In the genomic region with DNA sequence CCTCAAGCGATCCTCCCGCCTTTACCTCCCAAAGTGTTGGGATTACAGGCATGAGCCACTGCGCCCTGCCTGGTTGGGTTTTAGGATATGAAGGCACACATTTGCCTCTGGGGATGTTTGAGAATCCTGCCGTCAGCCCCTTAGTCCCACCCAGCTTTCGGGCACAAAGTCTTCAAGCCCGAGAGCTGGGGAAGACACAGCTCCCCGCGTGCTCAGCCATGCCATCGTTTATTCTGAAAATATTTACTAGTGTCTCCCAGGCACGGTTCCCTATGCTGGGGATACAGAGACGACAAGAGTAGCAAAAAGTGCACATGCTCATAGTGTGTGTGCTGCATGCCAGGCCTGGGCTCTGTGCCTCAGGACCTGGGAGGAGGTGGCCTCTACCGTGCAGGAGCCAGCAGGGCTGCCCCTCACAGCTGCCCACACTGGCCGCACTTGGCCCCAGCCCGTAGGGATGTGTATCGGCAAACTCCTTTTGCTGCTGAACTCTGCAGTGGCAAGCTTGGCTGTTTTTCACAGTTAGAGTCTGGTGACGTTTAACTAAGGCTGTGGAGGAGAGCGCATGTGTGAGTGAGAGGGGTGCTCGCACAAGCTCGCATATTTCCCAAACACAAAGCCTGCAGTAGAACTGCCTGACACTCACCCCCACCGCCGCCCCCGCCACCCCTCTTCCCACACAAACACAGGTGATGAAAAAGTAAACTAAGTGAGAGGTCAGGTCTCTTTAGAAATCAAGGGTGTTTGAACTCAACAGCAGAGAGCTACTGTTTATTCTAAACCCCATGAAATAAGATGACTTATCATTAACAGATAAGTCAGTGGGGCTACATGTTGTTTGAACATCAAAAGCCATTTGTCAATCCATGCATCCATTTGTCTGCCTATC, we compare ENCODE assay signal across 1 cellular context.
A peak's percentile ranks its signal among the peaks of the same experiment; 100 is the strongest.
TF ChIP-seq lines count a peak whose summit lies in the region.

No MANE protein-coding gene starts in this region.

TF ChIP-seq in HepG2, 621 proteins besides CTCF, POLR2A, EP300 and RAD21 (continued from another document and continues in another):
- TF ChIP-seq ZNF816 (CRISPR knock-in tag; IDR thresholded peaks at IDR 0.05; ENCODE audit: borderline replicate concordance) (no peak), ZC3H4 (CRISPR knock-in tag; IDR thresholded peaks at IDR 0.05; ENCODE audit: borderline replicate concordance) (no peak), FOXA3 (CRISPR knock-in tag; IDR thresholded peaks at IDR 0.05) (peak; percentile 45; the same call in 1 of the 2 replicates), ZNF12 (CRISPR knock-in tag; IDR thresholded peaks at IDR 0.05) (0 out of 2 replicates have a peak, but pooled peaks have one; percentile 21), KAT8 (CRISPR knock-in tag; IDR thresholded peaks at IDR 0.05) (peak; percentile 51; the same call in 1 of the 2 replicates), ZNF335 (CRISPR knock-in tag; IDR thresholded peaks at IDR 0.05) (no peak; the same call in 1 of the 2 replicates), RFX1 (IDR thresholded peaks at IDR 0.05) (no peak), DPF2 (CRISPR knock-in tag; IDR thresholded peaks at IDR 0.05; ENCODE audit: borderline replicate concordance, low read depth) (no peak), HOXA5 (CRISPR knock-in tag; IDR thresholded peaks at IDR 0.05) (0 out of 2 replicates have a peak, but pooled peaks have one; percentile 36), RBAK (CRISPR knock-in tag; IDR thresholded peaks at IDR 0.05) (peak; percentile 71), RBM39 (IDR thresholded peaks at IDR 0.05; ENCODE audit: low read depth, low read length, poor library complexity, severe bottlenecking) (peak; percentile 43), DR1 (CRISPR knock-in tag; IDR thresholded peaks at IDR 0.05) (peak; percentile 64; the same call in 1 of the 2 replicates), TMF1 (CRISPR knock-in tag; IDR thresholded peaks at IDR 0.05; ENCODE audit: low read depth) (0 out of 2 replicates have a peak, but pooled peaks have one; percentile 33), SYNCRIP (IDR thresholded peaks at IDR 0.05; ENCODE audit: insufficient read depth, low read depth, low read length) (no peak), DNMT3B (CRISPR knock-in tag; conservative IDR thresholded peaks at IDR 0.05) (no peak), CBFB (CRISPR knock-in tag; IDR thresholded peaks at IDR 0.05) (no peak; the same call in none of the 2 replicates), ATM (IDR thresholded peaks at IDR 0.05; ENCODE audit: borderline replicate concordance) (no peak), ZNF224 (CRISPR knock-in tag; IDR thresholded peaks at IDR 0.05) (peak; percentile 69; the same call in 1 of the 2 replicates), SALL1 (CRISPR knock-in tag; IDR thresholded peaks at IDR 0.05) (peak; percentile 83), ZNF383 (CRISPR knock-in tag; IDR thresholded peaks at IDR 0.05; ENCODE audit: borderline replicate concordance) (no peak), ZNF614 (CRISPR knock-in tag; IDR thresholded peaks at IDR 0.05; ENCODE audit: borderline replicate concordance) (peak; percentile 96), ATF7-NPFF (CRISPR knock-in tag; IDR thresholded peaks at IDR 0.05; ENCODE audit: low read depth) (peak; percentile 67; the same call in 1 of the 2 replicates), MTA1 (CRISPR knock-in tag; IDR thresholded peaks at IDR 0.05; ENCODE audit: borderline replicate concordance) (peak; percentile 73; the same call in 1 of the 2 replicates), IRF2 (CRISPR knock-in tag; IDR thresholded peaks at IDR 0.05) (0 out of 2 replicates have a peak, but pooled peaks have one; percentile 60), SOX5 (CRISPR knock-in tag; IDR thresholded peaks at IDR 0.05; ENCODE audit: borderline replicate concordance) (peak; percentile 29), ZFY (CRISPR knock-in tag; IDR thresholded peaks at IDR 0.05) (peak; percentile 60), KDM5A (IDR thresholded peaks at IDR 0.05; ENCODE audit: borderline replicate concordance, low read length) (no peak), KLF11 (CRISPR knock-in tag; IDR thresholded peaks at IDR 0.05) (no peak; the same call in 1 of the 2 replicates), ZNF124 (CRISPR knock-in tag; IDR thresholded peaks at IDR 0.05) (no peak; the same call in 1 of the 2 replicates), ZFYVE20 (CRISPR knock-in tag; IDR thresholded peaks at IDR 0.05; ENCODE audit: borderline replicate concordance, low read depth) (no peak), ZBTB7A (CRISPR knock-in tag; IDR thresholded peaks at IDR 0.05) (peak; percentile 87), ZNF430 (CRISPR knock-in tag; IDR thresholded peaks at IDR 0.05) (peak; percentile 81; the same call in 1 of the 2 replicates), KDM4B (CRISPR knock-in tag; IDR thresholded peaks at IDR 0.05) (peak; percentile 72; the same call in 1 of the 2 replicates), FOXC1 (CRISPR knock-in tag; IDR thresholded peaks at IDR 0.05; ENCODE audit: borderline replicate concordance) (peak; percentile 46; the same call in 1 of the 2 replicates)
- TF ChIP-seq, protein P1, sequence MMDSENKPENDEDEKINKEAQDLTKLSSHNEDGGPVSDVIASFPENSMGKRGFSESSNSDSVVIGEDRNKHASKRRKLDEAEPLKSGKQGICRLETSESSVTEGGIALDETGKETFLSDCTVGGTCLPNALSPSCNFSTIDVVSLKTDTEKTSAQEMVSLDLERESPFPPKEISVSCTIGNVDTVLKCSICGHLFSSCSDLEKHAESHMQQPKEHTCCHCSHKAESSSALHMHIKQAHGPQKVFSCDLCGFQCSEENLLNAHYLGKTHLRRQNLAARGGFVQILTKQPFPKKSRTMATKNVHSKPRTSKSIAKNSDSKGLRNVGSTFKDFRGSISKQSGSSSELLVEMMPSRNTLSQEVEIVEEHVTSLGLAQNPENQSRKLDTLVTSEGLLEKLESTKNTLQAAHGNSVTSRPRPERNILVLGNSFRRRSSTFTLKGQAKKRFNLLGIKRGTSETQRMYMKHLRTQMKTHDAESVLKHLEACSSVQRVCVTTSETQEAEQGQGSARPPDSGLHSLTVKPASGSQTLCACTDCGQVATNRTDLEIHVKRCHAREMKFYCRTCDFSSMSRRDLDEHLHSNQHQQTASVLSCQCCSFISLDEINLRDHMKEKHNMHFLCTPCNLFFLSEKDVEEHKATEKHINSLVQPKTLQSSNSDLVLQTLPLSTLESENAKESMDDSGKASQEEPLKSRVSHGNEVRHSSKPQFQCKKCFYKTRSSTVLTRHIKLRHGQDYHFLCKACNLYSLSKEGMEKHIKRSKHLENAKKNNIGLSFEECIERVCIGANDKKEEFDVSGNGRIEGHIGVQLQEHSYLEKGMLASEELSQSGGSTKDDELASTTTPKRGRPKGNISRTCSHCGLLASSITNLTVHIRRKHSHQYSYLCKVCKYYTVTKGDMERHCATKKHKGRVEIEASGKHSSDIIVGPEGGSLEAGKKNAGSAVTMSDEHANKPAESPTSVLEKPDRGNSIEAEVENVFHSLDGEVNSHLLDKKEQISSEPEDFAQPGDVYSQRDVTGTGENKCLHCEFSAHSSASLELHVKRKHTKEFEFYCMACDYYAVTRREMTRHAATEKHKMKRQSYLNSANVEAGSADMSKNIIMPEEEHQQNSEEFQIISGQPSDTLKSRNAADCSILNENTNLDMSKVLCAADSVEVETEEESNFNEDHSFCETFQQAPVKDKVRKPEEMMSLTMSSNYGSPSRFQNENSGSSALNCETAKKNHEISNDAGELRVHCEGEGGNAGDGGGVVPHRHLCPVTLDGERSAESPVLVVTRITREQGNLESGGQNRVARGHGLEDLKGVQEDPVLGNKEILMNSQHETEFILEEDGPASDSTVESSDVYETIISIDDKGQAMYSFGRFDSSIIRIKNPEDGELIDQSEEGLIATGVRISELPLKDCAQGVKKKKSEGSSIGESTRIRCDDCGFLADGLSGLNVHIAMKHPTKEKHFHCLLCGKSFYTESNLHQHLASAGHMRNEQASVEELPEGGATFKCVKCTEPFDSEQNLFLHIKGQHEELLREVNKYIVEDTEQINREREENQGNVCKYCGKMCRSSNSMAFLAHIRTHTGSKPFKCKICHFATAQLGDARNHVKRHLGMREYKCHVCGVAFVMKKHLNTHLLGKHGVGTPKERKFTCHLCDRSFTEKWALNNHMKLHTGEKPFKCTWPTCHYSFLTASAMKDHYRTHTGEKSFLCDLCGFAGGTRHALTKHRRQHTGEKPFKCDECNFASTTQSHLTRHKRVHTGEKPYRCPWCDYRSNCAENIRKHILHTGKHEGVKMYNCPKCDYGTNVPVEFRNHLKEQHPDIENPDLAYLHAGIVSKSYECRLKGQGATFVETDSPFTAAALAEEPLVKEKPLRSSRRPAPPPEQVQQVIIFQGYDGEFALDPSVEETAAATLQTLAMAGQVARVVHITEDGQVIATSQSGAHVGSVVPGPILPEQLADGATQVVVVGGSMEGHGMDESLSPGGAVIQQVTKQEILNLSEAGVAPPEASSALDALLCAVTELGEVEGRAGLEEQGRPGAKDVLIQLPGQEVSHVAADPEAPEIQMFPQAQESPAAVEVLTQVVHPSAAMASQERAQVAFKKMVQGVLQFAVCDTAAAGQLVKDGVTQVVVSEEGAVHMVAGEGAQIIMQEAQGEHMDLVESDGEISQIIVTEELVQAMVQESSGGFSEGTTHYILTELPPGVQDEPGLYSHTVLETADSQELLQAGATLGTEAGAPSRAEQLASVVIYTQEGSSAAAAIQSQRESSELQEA (CRISPR knock-in tag; IDR thresholded peaks at IDR 0.05; ENCODE audit: not compliant biosample characterization): no peak
- TF ChIP-seq, protein P2, sequence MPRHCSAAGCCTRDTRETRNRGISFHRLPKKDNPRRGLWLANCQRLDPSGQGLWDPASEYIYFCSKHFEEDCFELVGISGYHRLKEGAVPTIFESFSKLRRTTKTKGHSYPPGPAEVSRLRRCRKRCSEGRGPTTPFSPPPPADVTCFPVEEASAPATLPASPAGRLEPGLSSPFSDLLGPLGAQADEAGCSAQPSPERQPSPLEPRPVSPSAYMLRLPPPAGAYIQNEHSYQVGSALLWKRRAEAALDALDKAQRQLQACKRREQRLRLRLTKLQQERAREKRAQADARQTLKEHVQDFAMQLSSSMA (CRISPR knock-in tag; IDR thresholded peaks at IDR 0.05): peak; percentile 87; the same call in 1 of the 2 replicates
- TF ChIP-seq, protein P3, sequence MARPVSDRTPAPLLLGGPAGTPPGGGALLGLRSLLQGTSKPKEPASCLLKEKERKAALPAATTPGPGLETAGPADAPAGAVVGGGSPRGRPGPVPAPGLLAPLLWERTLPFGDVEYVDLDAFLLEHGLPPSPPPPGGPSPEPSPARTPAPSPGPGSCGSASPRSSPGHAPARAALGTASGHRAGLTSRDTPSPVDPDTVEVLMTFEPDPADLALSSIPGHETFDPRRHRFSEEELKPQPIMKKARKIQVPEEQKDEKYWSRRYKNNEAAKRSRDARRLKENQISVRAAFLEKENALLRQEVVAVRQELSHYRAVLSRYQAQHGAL (CRISPR knock-in tag; IDR thresholded peaks at IDR 0.05; ENCODE audit: not compliant biosample characterization): no peak
- TF ChIP-seq, protein P4, sequence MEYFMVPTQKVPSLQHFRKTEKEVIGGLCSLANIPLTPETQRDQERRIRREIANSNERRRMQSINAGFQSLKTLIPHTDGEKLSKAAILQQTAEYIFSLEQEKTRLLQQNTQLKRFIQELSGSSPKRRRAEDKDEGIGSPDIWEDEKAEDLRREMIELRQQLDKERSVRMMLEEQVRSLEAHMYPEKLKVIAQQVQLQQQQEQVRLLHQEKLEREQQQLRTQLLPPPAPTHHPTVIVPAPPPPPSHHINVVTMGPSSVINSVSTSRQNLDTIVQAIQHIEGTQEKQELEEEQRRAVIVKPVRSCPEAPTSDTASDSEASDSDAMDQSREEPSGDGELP (IDR thresholded peaks at IDR 0.05; ENCODE audit: borderline replicate concordance, low read depth): peak; percentile 88; the same call in 1 of the 2 replicates
- TF ChIP-seq, protein P5, sequence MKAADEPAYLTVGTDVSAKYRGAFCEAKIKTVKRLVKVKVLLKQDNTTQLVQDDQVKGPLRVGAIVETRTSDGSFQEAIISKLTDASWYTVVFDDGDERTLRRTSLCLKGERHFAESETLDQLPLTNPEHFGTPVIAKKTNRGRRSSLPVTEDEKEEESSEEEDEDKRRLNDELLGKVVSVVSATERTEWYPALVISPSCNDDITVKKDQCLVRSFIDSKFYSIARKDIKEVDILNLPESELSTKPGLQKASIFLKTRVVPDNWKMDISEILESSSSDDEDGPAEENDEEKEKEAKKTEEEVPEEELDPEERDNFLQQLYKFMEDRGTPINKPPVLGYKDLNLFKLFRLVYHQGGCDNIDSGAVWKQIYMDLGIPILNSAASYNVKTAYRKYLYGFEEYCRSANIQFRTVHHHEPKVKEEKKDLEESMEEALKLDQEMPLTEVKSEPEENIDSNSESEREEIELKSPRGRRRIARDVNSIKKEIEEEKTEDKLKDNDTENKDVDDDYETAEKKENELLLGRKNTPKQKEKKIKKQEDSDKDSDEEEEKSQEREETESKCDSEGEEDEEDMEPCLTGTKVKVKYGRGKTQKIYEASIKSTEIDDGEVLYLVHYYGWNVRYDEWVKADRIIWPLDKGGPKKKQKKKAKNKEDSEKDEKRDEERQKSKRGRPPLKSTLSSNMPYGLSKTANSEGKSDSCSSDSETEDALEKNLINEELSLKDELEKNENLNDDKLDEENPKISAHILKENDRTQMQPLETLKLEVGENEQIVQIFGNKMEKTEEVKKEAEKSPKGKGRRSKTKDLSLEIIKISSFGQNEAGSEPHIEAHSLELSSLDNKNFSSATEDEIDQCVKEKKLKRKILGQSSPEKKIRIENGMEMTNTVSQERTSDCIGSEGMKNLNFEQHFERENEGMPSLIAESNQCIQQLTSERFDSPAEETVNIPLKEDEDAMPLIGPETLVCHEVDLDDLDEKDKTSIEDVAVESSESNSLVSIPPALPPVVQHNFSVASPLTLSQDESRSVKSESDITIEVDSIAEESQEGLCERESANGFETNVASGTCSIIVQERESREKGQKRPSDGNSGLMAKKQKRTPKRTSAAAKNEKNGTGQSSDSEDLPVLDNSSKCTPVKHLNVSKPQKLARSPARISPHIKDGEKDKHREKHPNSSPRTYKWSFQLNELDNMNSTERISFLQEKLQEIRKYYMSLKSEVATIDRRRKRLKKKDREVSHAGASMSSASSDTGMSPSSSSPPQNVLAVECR (CRISPR knock-in tag; IDR thresholded peaks at IDR 0.05; ENCODE audit: borderline replicate concordance): no peak; the same call in 1 of the 2 replicates
- TF ChIP-seq, protein P6, sequence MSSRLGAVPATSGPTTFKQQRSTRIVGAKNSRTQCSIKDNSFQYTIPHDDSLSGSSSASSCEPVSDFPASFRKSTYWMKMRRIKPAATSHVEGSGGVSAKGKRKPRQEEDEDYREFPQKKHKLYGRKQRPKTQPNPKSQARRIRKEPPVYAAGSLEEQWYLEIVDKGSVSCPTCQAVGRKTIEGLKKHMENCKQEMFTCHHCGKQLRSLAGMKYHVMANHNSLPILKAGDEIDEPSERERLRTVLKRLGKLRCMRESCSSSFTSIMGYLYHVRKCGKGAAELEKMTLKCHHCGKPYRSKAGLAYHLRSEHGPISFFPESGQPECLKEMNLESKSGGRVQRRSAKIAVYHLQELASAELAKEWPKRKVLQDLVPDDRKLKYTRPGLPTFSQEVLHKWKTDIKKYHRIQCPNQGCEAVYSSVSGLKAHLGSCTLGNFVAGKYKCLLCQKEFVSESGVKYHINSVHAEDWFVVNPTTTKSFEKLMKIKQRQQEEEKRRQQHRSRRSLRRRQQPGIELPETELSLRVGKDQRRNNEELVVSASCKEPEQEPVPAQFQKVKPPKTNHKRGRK (CRISPR knock-in tag; IDR thresholded peaks at IDR 0.05): 0 out of 2 replicates have a peak, but pooled peaks have one; percentile 6
- TF ChIP-seq, protein P7, sequence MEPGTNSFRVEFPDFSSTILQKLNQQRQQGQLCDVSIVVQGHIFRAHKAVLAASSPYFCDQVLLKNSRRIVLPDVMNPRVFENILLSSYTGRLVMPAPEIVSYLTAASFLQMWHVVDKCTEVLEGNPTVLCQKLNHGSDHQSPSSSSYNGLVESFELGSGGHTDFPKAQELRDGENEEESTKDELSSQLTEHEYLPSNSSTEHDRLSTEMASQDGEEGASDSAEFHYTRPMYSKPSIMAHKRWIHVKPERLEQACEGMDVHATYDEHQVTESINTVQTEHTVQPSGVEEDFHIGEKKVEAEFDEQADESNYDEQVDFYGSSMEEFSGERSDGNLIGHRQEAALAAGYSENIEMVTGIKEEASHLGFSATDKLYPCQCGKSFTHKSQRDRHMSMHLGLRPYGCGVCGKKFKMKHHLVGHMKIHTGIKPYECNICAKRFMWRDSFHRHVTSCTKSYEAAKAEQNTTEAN (CRISPR knock-in tag; conservative IDR thresholded peaks at IDR 0.05): peak; percentile 75; the same call in 1 of the 2 replicates
